1 cellular context compared by ENCODE assay signal in the genomic region with DNA sequence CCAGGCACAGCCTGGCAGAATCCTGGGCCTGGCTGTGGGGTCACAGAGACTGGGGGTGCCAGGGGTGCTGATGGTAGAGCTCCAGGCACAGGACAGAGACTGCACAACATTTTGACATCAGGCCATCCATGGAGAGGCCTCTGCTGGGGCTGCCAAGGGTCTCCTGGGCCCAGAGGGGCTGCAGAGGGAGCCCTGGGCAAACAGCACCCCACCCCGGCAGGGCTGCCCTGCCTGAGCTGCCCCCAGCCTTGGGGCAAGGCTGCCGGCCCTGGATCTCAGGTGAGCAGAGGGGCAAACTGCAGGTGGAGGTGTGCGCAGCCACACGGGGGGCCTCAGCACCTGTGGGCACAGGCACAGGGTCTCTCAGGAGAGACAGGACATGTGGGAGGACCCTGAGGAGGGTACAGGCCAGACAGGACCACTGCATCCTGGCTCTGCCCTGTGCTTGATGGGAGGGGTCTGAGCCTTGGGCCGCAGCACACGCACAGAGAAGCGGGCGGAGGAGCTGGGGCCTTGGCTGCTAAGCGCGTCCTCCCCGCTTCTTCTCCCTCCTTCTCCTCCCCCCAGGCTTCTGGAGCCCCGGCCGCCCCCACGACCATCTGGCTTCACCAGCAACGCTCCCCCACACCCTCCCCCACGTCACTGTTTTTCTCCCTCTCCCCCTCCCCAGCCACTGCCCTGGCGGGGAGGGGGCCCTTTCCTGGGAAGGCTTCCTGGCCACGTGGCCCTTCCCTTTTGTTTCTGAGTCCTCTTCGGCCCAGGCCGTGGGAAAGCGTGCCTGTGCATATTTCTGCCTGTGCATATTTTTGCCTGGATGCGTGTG.
TF ChIP-seq lines count a peak whose summit lies in the region.

No MANE protein-coding gene starts in this region.

TF ChIP-seq in IMR-90, 13 proteins besides CTCF, POLR2A, EP300 and RAD21 (continued from another document):
- TF ChIP-seq MAFK (IDR thresholded peaks at IDR 0.05; ENCODE audit: low read depth, low read length) (no peak), RCOR1 (IDR thresholded peaks at IDR 0.05; ENCODE audit: insufficient replicate concordance, low read length) (no peak), NFE2L2 (IDR thresholded peaks at IDR 0.05; ENCODE audit: low read depth, low read length) (no peak), SMC3 (IDR thresholded peaks at IDR 0.05; ENCODE audit: low read depth, low read length) (no peak), USF2 (IDR thresholded peaks at IDR 0.05; ENCODE audit: low read depth, low read length) (no peak), MAZ (IDR thresholded peaks at IDR 0.05; ENCODE audit: borderline replicate concordance, low read depth, low read length) (no peak), CHD1 (IDR thresholded peaks at IDR 0.05; ENCODE audit: low read depth, low read length) (no peak), BHLHE40 (IDR thresholded peaks at IDR 0.05; ENCODE audit: low read depth, low read length) (no peak), RFX5 (IDR thresholded peaks at IDR 0.05; ENCODE audit: low read depth, low read length) (no peak), MXI1 (IDR thresholded peaks at IDR 0.05; ENCODE audit: borderline replicate concordance, low read depth, low read length) (no peak)
- TF ChIP-seq, protein P1, sequence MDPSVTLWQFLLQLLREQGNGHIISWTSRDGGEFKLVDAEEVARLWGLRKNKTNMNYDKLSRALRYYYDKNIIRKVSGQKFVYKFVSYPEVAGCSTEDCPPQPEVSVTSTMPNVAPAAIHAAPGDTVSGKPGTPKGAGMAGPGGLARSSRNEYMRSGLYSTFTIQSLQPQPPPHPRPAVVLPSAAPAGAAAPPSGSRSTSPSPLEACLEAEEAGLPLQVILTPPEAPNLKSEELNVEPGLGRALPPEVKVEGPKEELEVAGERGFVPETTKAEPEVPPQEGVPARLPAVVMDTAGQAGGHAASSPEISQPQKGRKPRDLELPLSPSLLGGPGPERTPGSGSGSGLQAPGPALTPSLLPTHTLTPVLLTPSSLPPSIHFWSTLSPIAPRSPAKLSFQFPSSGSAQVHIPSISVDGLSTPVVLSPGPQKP (IDR thresholded peaks at IDR 0.05; ENCODE audit: borderline replicate concordance, low read depth, low read length) = no peak
